In genomic region chr4:8735236-8736082, GRCh38 we compare ENCODE assay signal across 25 cellular contexts.
DNase-seq lines count a peak whose midpoint lies in the region; FAIRE-seq and TF ChIP-seq lines count a peak whose summit lies in the region.
"Had no signal": no experiment of that assay in that cellular context is flagged by ENCODE, and none has a peak within 500 bp of the region (broad histone marks: within the 10 kb centered on the region; RNA-seq: fewer than 3 reads in every experiment).

No MANE protein-coding gene starts in this region.

- intact Hi-C loops in kidney (cut with DNase I) = no loop called here
- intact Hi-C loops in sigmoid colon (cut with DNase I) = no loop called here

- no peak for FAIRE-seq in kidney (lab: Jason Lieb, UNC)
- FAIRE-seq: GM18507, H54, HTR-8/SVneo, K562 had no signal

- TF ChIP-seq POLR2A in sigmoid colon (IDR thresholded peaks at IDR 0.05) = no peak

- WGBS in sigmoid colon, 2 donors = 78 to 84% methylated on average over 13 of the region's 13 CpGs

- H3K36me3 ChIP-seq in kidney (ENCODE audit: control insufficient read depth in 1 of 2, insufficient read depth in 2 of 2, low read length in 2 of 2) = no peaks in the 10 kb centered on the region
- no peaks in the 10 kb centered on the region for H3K36me3 ChIP-seq in sigmoid colon

- no peak overlapping the region for H3K9ac ChIP-seq in kidney (ENCODE audit: low read length in 2 of 2)
- H3K9ac ChIP-seq: SK-N-SH had no signal

- no peaks in the 10 kb centered on the region for H3K27me3 ChIP-seq in sigmoid colon

- no peak overlapping the region for H3K4me3 ChIP-seq in kidney (ENCODE audit: low read length in 2 of 2)
- H3K4me3 ChIP-seq in sigmoid colon = no peak overlapping the region
- H3K4me3 ChIP-seq: K562 had no signal

- no peak for TF ChIP-seq EP300 in sigmoid colon (IDR thresholded peaks at IDR 0.05)

- no peak for TF ChIP-seq CTCF in kidney (IDR thresholded peaks at IDR 0.05; ENCODE audit: borderline replicate concordance, extremely low read depth, insufficient read depth)
- TF ChIP-seq CTCF in sigmoid colon (IDR thresholded peaks at IDR 0.05) = no peak

- DNase-seq in GM03348 (ENCODE audit: low spot score) = peak; percentile 2
- DNase-seq in activated CD8-positive, alpha-beta memory T cell treated with anti-CD3 and anti-CD28 coated beads, Interleukin-2, amount 50 U/mL, for 48 hours = peak; percentile 26
- peak; percentile 49 for DNase-seq in kidney
- DNase-seq in sigmoid colon = peak; percentile 49
- DNase-seq in stimulated activated naive CD4-positive, alpha-beta T cell treated with Interleukin-2 at 50 U/mL for 16 hours (lab: John Stamatoyannopoulos, UW) = no peak
- DNase-seq in C1 segment of cervical spinal cord (lab: John Stamatoyannopoulos, UW) = no peak
- DNase-seq in retina = no peak
- DNase-seq: CD8-positive, alpha-beta memory T cell; DMS79 treated with DMSO at 0.1 percent for 48 hours; Kasumi-1; NCI-H1092 treated with DMSO at 0.1 percent for 48 hours; NCI-H1436 treated with DMSO at 0.1 percent for 48 hours; NCI-H187 treated with DMSO at 0.1 percent for 48 hours; NCI-H2171 treated with DMSO at 0.1 percent for 48 hours; NCI-H345; NCI-H510A treated with DMSO at 0.1 percent for 48 hours; NCI-H774; NK-92 treated with Interleukin-12 subunit alpha and Interleukin-12 subunit beta, amount 100 ng/mL, for 24 hours; PC-3 had no signal

- no peak overlapping the region for H3K27ac ChIP-seq in kidney (ENCODE audit: low read depth in 2 of 2, low read length in 2 of 2)
- H3K27ac ChIP-seq in sigmoid colon = no peak overlapping the region
- H3K27ac ChIP-seq: C4-2B had no signal

- H3K4me1 ChIP-seq in kidney (ENCODE audit: control insufficient read depth in 1 of 2, insufficient read depth in 1 of 2, low read depth in 1 of 2, low read length in 2 of 2) = no peaks in the 10 kb centered on the region
- no peaks in the 10 kb centered on the region for H3K4me1 ChIP-seq in sigmoid colon

- no peaks in the 10 kb centered on the region for H3K9me3 ChIP-seq in kidney (ENCODE audit: control insufficient read depth in 1 of 2, low read length in 2 of 2)
- H3K9me3 ChIP-seq in sigmoid colon = peaks cover 0 to 2% (median 0%) of the 10 kb centered on the region in 4 donors
- H3K9me3 ChIP-seq: SK-N-SH had no signal

Comparison
In these comparisons a context has a peak if more than half of its experiments do, and no peak if none do; other contexts are left out.
1. DNase-seq: peak in GM03348 (single experiment), activated CD8-positive, alpha-beta memory T cell treated with anti-CD3 and anti-CD28 coated beads, Interleukin-2, amount 50 U/mL, for 48 hours (single experiment), kidney (single experiment) and sigmoid colon (single experiment); none in stimulated activated naive CD4-positive, alpha-beta T cell treated with Interleukin-2 at 50 U/mL for 16 hours (single experiment), C1 segment of cervical spinal cord (0 of 14) and retina (single experiment).